Comparison of ENCODE assay signal across 8 cellular contexts in genomic region chrX:72621619-72622485, GRCh38. TPM values are rescaled to one million over a fixed set of nuclear protein-coding genes. Genes with fewer than 3 reads are reported as not detected.
A peak's percentile ranks its signal among the peaks of the same experiment; 100 is the strongest.
DNase-seq lines count a peak whose midpoint lies in the region; ATAC-seq and TF ChIP-seq lines count a peak whose summit lies in the region.

No MANE protein-coding gene starts in this region.

- H3K4me3 ChIP-seq in Karpas-422 (ENCODE audit: low read length) (no peak overlapping the region), BE2C (ENCODE audit: low read depth, low read length) (no peak overlapping the region)

- ATAC-seq in GM21367 (IDR thresholded peaks at IDR 0.05; ENCODE audit: unreplicated experiment) (peak; percentile 71), HG03469 (IDR thresholded peaks at IDR 0.05; ENCODE audit: unreplicated experiment) (peak; percentile 87)

- no peaks in the 10 kb centered on the region for H3K4me1 ChIP-seq in Karpas-422 (ENCODE audit: low read length)
- H3K4me1 ChIP-seq in BE2C = no peaks in the 10 kb centered on the region

- no peaks in the 10 kb centered on the region for H3K9me2 ChIP-seq in Karpas-422 (replicated peaks; ENCODE audit: insufficient read depth, low read length)

- no peak overlapping the region for H3K9ac ChIP-seq in Karpas-422 (ENCODE audit: low read length)

- no peaks in the 10 kb centered on the region for H3K9me3 ChIP-seq in Karpas-422 (ENCODE audit: low read length)
- H3K9me3 ChIP-seq in BE2C = no peaks in the 10 kb centered on the region

- no peaks in the 10 kb centered on the region for H3K27me3 ChIP-seq in Karpas-422 (ENCODE audit: low read length)
- H3K27me3 ChIP-seq in BE2C = no peaks in the 10 kb centered on the region

- H3K36me3 ChIP-seq in Karpas-422 (ENCODE audit: insufficient read depth, low read length) (no peaks in the 10 kb centered on the region), BE2C (no peaks in the 10 kb centered on the region)

- no peak overlapping the region for H3K4me2 ChIP-seq in Karpas-422 (ENCODE audit: low read depth, low read length, poor library complexity, severe bottlenecking)

- no peaks in the 10 kb centered on the region for H3K79me2 ChIP-seq in Karpas-422 (ENCODE audit: low read length)

- H3K27ac ChIP-seq in Karpas-422 (ENCODE audit: low read length) = no peak overlapping the region

- no peaks in the 10 kb centered on the region for H4K20me1 ChIP-seq in Karpas-422 (ENCODE audit: insufficient read depth, low read depth, low read length)

- H2AFZ ChIP-seq in Karpas-422 (ENCODE audit: low read length) = no peak overlapping the region

- TF ChIP-seq CTCF in BE2C (IDR thresholded peaks at IDR 0.05; ENCODE audit: low read depth, low read length) = no peak

- peak; percentile 52 for DNase-seq in EH (ENCODE audit: low read depth)
- DNase-seq in dermis microvascular lymphatic vessel endothelial cell (ENCODE audit: low read depth in 2 of 2) = peak; percentile 10 to 67
- DNase-seq in Karpas-422 = no peak
- no peak for DNase-seq in BE2C
- DNase-seq in NOMO-1 treated with dmso at 0.1 percent for 144 hours (lab: John Stamatoyannopoulos, UW; ENCODE audit: unreplicated experiment) = no peak
- DNase-seq in NCI-H510A treated with DMSO at 0.1 percent for 48 hours (lab: John Stamatoyannopoulos, UW) = no peak

RNA-seq across cellular contexts. Expression of gene HDAC8, which starts 49.2 kb away (rescaled TPM):
- 23.8 and 24.5 TPM in 2 replicates for total RNA-seq in dermis microvascular lymphatic vessel endothelial cell
- 25.6 and 26.8 TPM in 2 replicates for total RNA-seq in Karpas-422 (2014; rRNA removed; shearing (Covaris generic); ENCODE audit: low replicate concordance)
- polyA plus RNA-seq in BE2C (2012; ENCODE audit: insufficient read depth, insufficient read length, low read depth) = 22.2 TPM

Comparison
In these comparisons a context has a peak if more than half of its experiments do, and no peak if none do; other contexts are left out.
1. DNase-seq: peak in EH (single experiment) and dermis microvascular lymphatic vessel endothelial cell (2 of 2); none in Karpas-422 (single experiment), BE2C (single experiment), NOMO-1 treated with dmso at 0.1 percent for 144 hours (single experiment) and NCI-H510A treated with DMSO at 0.1 percent for 48 hours (single experiment).